ENCODE assay signal across 23 cellular contexts in genomic region chr12:19829100-19829853, GRCh38.
"Had no signal": no experiment of that assay in that cellular context is flagged by ENCODE, and none has a peak within 500 bp of the region (broad histone marks: within the 10 kb centered on the region; RNA-seq: fewer than 3 reads in every experiment).

No MANE protein-coding gene starts in this region.

- H3K4me3 Mint-ChIP-seq: activated naive CD8-positive, alpha-beta T cell treated with anti-CD3 and anti-CD28 coated beads, Interleukin-2, amount 10 ng/mL, durations not matched to agents 7 days and 5 days; endodermal cell; natural killer cell treated with Interleukin-12 subunit alpha and Interleukin-12 subunit beta and Interleukin-15 and Interleukin-18, amount 100 ng/mL, for 72 hours; T-helper 1 cell treated with Interleukin-12 subunit alpha and Interleukin-12 subunit beta and Interleukin-4 antibody, amounts not matched to agents 30 μg/mL and 1 μg/mL, for 36 hours had no signal

- ATAC-seq: body of pancreas; gastroesophageal sphincter; left ventricle myocardium superior; natural killer cell treated with Interleukin-12 subunit alpha and Interleukin-12 subunit beta and Interleukin-15 and Interleukin-18, amount 100 ng/mL, for 72 hours had no signal

- DNase-seq: activated CD4-positive, alpha-beta T cell treated with anti-CD3 and anti-CD28 coated beads for 48 hours; activated CD4-positive, CD25-positive, alpha-beta regulatory T cell; activated CD8-positive, alpha-beta memory T cell treated with anti-CD3 and anti-CD28 coated beads for 24 hours; activated CD8-positive, alpha-beta memory T cell treated with anti-CD3 and anti-CD28 coated beads, Interleukin-2, amount 50 U/mL, for 48 hours; activated naive CD4-positive, alpha-beta T cell; activated naive CD8-positive, alpha-beta T cell treated with anti-CD3 and anti-CD28 coated beads, Interleukin-2, amount 10 ng/mL, durations not matched to agents 7 days and 5 days; body of pancreas; cortex of kidney; endodermal cell; esophagus squamous epithelium; head of caudate nucleus; hypothalamus; left ventricle myocardium superior; mammary epithelial cell; midbrain; spleen; stimulated activated CD4-positive, alpha-beta T cell treated with anti-CD3 and anti-CD28 coated beads, Interleukin-4, amount 100 ng/mL, for 24 hours; stomach; transverse colon had no signal

- H3K27ac Mint-ChIP-seq: activated naive CD8-positive, alpha-beta T cell treated with anti-CD3 and anti-CD28 coated beads, Interleukin-2, amount 10 ng/mL, durations not matched to agents 7 days and 5 days; endodermal cell; natural killer cell treated with Interleukin-12 subunit alpha and Interleukin-12 subunit beta and Interleukin-15 and Interleukin-18, amount 100 ng/mL, for 72 hours; progenitor cell of endocrine pancreas; T-helper 1 cell treated with Interleukin-12 subunit alpha and Interleukin-12 subunit beta and Interleukin-4 antibody, amounts not matched to agents 30 μg/mL and 1 μg/mL, for 36 hours had no signal

- H3K9me3 Mint-ChIP-seq: endodermal cell had no signal

- H3K4me1 Mint-ChIP-seq: endodermal cell had no signal

- H3K27me3 Mint-ChIP-seq: activated naive CD8-positive, alpha-beta T cell treated with anti-CD3 and anti-CD28 coated beads, Interleukin-2, amount 10 ng/mL, durations not matched to agents 7 days and 5 days; progenitor cell of endocrine pancreas had no signal

- H3K36me3 Mint-ChIP-seq: activated naive CD8-positive, alpha-beta T cell treated with anti-CD3 and anti-CD28 coated beads, Interleukin-2, amount 10 ng/mL, durations not matched to agents 7 days and 5 days; natural killer cell treated with Interleukin-12 subunit alpha and Interleukin-12 subunit beta and Interleukin-15 and Interleukin-18, amount 100 ng/mL, for 72 hours had no signal
